ENCODE assay signal across 9 cellular contexts in the genomic region with DNA sequence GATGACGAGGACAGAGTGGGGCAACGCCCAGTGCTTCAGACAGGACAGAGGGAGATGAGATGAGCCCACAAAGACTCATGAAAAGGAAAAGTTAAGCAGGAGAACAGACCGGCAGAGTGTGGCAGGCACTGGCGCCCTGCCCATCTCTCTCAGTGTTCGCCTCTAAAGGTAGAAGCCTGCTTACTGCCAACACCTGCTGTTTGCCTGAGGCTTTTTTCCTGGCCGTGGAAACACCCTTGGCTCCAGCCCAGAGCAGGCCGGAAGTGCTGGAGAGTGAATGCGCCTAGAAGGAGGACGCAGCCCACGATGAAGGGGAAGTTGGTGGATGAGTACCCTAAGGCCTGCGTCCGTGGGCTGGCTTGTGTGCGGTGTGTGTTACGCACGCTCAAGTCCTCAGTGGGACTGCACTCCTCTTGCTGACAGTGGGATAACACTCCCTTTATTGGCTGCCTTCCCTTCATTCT. TPM values are rescaled to one million over a fixed set of nuclear protein-coding genes. Genes with fewer than 3 reads are reported as not detected.
DNase-seq lines count a peak whose midpoint lies in the region; ATAC-seq and TF ChIP-seq lines count a peak whose summit lies in the region.
"Had no signal": no experiment of that assay in that cellular context is flagged by ENCODE, and none has a peak within 500 bp of the region (broad histone marks: within the 10 kb centered on the region; RNA-seq: fewer than 3 reads in every experiment).

No MANE protein-coding gene starts in this region.

- H3K9me3 Mint-ChIP-seq in WTC11: no peaks in the 10 kb centered on the region

- no peak overlapping the region for H3K9ac ChIP-seq in mesenchymal stem cell (ENCODE audit: low read length)

- H3K27ac Mint-ChIP-seq in WTC11: no peak overlapping the region

- no peak overlapping the region for H3K23ac ChIP-seq in mesenchymal stem cell (ENCODE audit: low read length in 2 of 2)

- peaks cover 52 to 74% of the 10 kb centered on the region in 2 experiments for H3K27me3 ChIP-seq in mesenchymal stem cell (ENCODE audit: control insufficient read depth in 1 of 2, insufficient read depth in 1 of 2, low read length in 2 of 2)

- no peak overlapping the region for H2BK5ac ChIP-seq in mesenchymal stem cell (ENCODE audit: low read depth, low read length, poor library complexity, severe bottlenecking)

- 79% methylated on average over 15 of the region's 15 CpGs for WGBS in mesenchymal stem cell

- H3K4me2 ChIP-seq in mesenchymal stem cell (ENCODE audit: low read length, poor library complexity, severe bottlenecking): no peak overlapping the region

- H2BK120ac ChIP-seq in mesenchymal stem cell (ENCODE audit: low read depth, low read length): no peak overlapping the region

- H3K9me3 ChIP-seq in mesenchymal stem cell (ENCODE audit: control insufficient read depth, low read length): no peaks in the 10 kb centered on the region

- POLR2A ChIA-PET in WTC11 (lab: Charles Lee): no interaction called here

- TF ChIP-seq CTCF in WTC11 (IDR thresholded peaks at IDR 0.05): no peak

- no peak overlapping the region for H2BK15ac ChIP-seq in mesenchymal stem cell (ENCODE audit: low read depth, poor library complexity, severe bottlenecking)

- H3K18ac ChIP-seq in mesenchymal stem cell (ENCODE audit: low read depth in 1 of 2, low read length in 2 of 2): no peak overlapping the region

- H2AFZ ChIP-seq in mesenchymal stem cell (ENCODE audit: low read depth, low read length): no peak overlapping the region

- CTCF ChIA-PET in WTC11 (lab: Charles Lee): no interaction called here

- no peak overlapping the region for H3K4me3 Mint-ChIP-seq in WTC11

- H3K4me1 ChIP-seq in mesenchymal stem cell (ENCODE audit: control insufficient read depth, insufficient read depth, low read depth, low read length): peaks cover 7% of the 10 kb centered on the region

- H3K79me1 ChIP-seq in mesenchymal stem cell (replicated peaks; ENCODE audit: low read length, poor library complexity, severe bottlenecking): no peaks in the 10 kb centered on the region

- peak overlapping the region in 1 of 2 experiments; percentile 45 for H3K14ac ChIP-seq in mesenchymal stem cell (ENCODE audit: low read length in 2 of 2)

- no peaks in the 10 kb centered on the region for H3K36me3 Mint-ChIP-seq in WTC11

- DNase-seq in DMS53 (lab: John Stamatoyannopoulos, UW): peak; percentile 90
- peak; percentile 91 for DNase-seq in NCI-H2029 (lab: John Stamatoyannopoulos, UW)
- DNase-seq in WTC11 (ENCODE audit: low spot score): no peak
- no peak for DNase-seq in mesenchymal stem cell
- DNase-seq in GM19238 (ENCODE audit: insufficient read length, low spot score): no peak
- no peak for DNase-seq in NCI-H2227 (lab: John Stamatoyannopoulos, UW; ENCODE audit: unreplicated experiment)
- DNase-seq in middle frontal gyrus (ENCODE audit: extremely low spot score, low spot score): no peak

- peak overlapping the region in 1 of 2 experiments; percentile 45 for H2BK12ac ChIP-seq in mesenchymal stem cell (ENCODE audit: low read length in 2 of 2)

- H3K4ac ChIP-seq in mesenchymal stem cell (ENCODE audit: low read depth in 1 of 2, low read length in 2 of 2): no peak overlapping the region

- no peak overlapping the region for H3K27ac ChIP-seq in mesenchymal stem cell (ENCODE audit: low read length, poor library complexity, severe bottlenecking)
- H3K27ac ChIP-seq: dorsolateral prefrontal cortex had no signal

- H3K36me3 ChIP-seq in mesenchymal stem cell (ENCODE audit: control insufficient read depth in 1 of 2, insufficient read depth in 2 of 2, low read depth in 1 of 2, low read length in 2 of 2): no peaks in the 10 kb centered on the region

- peaks cover 18% of the 10 kb centered on the region for H3K4me1 Mint-ChIP-seq in WTC11

- peak overlapping the region; percentile 28 for H4K8ac ChIP-seq in mesenchymal stem cell (ENCODE audit: low read length)

- ATAC-seq in WTC11: peak; percentile 31; the same call in 1 of the 2 replicates
- no peak for ATAC-seq in HG02981 (IDR thresholded peaks at IDR 0.05; ENCODE audit: unreplicated experiment)

- no peak overlapping the region for H2AK5ac ChIP-seq in mesenchymal stem cell (ENCODE audit: low read length, severe bottlenecking)

- H3K27me3 Mint-ChIP-seq in WTC11 (ENCODE audit: low read depth): peaks cover 32% of the 10 kb centered on the region

- H4K91ac ChIP-seq in mesenchymal stem cell (ENCODE audit: low read length): no peak overlapping the region

- no peak overlapping the region for H3K4me3 ChIP-seq in mesenchymal stem cell (ENCODE audit: insufficient read depth in 1 of 2, low read depth in 1 of 2, low read length in 2 of 2)
- H3K4me3 ChIP-seq: dorsolateral prefrontal cortex had no signal

TF ChIP-seq in WTC11, 78 proteins besides CTCF, POLR2A, EP300 and RAD21:
- TF ChIP-seq ZNF263 (CRISPR knock-in tag; IDR thresholded peaks at IDR 0.05; ENCODE audit: low read depth) (no peak), TP53 (CRISPR knock-in tag; IDR thresholded peaks at IDR 0.05) (no peak)
- TF ChIP-seq, protein P1, sequence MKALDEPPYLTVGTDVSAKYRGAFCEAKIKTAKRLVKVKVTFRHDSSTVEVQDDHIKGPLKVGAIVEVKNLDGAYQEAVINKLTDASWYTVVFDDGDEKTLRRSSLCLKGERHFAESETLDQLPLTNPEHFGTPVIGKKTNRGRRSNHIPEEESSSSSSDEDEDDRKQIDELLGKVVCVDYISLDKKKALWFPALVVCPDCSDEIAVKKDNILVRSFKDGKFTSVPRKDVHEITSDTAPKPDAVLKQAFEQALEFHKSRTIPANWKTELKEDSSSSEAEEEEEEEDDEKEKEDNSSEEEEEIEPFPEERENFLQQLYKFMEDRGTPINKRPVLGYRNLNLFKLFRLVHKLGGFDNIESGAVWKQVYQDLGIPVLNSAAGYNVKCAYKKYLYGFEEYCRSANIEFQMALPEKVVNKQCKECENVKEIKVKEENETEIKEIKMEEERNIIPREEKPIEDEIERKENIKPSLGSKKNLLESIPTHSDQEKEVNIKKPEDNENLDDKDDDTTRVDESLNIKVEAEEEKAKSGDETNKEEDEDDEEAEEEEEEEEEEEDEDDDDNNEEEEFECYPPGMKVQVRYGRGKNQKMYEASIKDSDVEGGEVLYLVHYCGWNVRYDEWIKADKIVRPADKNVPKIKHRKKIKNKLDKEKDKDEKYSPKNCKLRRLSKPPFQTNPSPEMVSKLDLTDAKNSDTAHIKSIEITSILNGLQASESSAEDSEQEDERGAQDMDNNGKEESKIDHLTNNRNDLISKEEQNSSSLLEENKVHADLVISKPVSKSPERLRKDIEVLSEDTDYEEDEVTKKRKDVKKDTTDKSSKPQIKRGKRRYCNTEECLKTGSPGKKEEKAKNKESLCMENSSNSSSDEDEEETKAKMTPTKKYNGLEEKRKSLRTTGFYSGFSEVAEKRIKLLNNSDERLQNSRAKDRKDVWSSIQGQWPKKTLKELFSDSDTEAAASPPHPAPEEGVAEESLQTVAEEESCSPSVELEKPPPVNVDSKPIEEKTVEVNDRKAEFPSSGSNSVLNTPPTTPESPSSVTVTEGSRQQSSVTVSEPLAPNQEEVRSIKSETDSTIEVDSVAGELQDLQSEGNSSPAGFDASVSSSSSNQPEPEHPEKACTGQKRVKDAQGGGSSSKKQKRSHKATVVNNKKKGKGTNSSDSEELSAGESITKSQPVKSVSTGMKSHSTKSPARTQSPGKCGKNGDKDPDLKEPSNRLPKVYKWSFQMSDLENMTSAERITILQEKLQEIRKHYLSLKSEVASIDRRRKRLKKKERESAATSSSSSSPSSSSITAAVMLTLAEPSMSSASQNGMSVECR (CRISPR knock-in tag; IDR thresholded peaks at IDR 0.05; ENCODE audit: borderline replicate concordance): no peak
- TF ChIP-seq, protein P2, sequence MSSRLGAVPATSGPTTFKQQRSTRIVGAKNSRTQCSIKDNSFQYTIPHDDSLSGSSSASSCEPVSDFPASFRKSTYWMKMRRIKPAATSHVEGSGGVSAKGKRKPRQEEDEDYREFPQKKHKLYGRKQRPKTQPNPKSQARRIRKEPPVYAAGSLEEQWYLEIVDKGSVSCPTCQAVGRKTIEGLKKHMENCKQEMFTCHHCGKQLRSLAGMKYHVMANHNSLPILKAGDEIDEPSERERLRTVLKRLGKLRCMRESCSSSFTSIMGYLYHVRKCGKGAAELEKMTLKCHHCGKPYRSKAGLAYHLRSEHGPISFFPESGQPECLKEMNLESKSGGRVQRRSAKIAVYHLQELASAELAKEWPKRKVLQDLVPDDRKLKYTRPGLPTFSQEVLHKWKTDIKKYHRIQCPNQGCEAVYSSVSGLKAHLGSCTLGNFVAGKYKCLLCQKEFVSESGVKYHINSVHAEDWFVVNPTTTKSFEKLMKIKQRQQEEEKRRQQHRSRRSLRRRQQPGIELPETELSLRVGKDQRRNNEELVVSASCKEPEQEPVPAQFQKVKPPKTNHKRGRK (CRISPR knock-in tag; IDR thresholded peaks at IDR 0.05; ENCODE audit: borderline replicate concordance): no peak
- TF ChIP-seq, protein P3, sequence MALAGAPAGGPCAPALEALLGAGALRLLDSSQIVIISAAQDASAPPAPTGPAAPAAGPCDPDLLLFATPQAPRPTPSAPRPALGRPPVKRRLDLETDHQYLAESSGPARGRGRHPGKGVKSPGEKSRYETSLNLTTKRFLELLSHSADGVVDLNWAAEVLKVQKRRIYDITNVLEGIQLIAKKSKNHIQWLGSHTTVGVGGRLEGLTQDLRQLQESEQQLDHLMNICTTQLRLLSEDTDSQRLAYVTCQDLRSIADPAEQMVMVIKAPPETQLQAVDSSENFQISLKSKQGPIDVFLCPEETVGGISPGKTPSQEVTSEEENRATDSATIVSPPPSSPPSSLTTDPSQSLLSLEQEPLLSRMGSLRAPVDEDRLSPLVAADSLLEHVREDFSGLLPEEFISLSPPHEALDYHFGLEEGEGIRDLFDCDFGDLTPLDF (CRISPR knock-in tag; IDR thresholded peaks at IDR 0.05): no peak
- TF ChIP-seq, protein P4, sequence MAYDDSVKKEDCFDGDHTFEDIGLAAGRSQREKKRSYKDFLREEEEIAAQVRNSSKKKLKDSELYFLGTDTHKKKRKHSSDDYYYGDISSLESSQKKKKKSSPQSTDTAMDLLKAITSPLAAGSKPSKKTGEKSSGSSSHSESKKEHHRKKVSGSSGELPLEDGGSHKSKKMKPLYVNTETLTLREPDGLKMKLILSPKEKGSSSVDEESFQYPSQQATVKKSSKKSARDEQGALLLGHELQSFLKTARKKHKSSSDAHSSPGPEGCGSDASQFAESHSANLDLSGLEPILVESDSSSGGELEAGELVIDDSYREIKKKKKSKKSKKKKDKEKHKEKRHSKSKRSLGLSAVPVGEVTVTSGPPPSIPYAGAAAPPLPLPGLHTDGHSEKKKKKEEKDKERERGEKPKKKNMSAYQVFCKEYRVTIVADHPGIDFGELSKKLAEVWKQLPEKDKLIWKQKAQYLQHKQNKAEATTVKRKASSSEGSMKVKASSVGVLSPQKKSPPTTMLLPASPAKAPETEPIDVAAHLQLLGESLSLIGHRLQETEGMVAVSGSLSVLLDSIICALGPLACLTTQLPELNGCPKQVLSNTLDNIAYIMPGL (CRISPR knock-in tag; IDR thresholded peaks at IDR 0.05): no peak

RNA-seq across cellular contexts. Expression of a gene that starts 9.3 kb away (rescaled TPM):
- 19.5 to 36.6 TPM (median 19.8 TPM) in 3 replicates for total RNA-seq in WTC11 (2021)
- 23.4 TPM for polyA plus RNA-seq in mesenchymal stem cell (2013, experiment 1 of 2)
- polyA plus RNA-seq in mesenchymal stem cell (2013, experiment 2 of 2): 22.7 TPM

Comparison
In these comparisons a context has a peak if more than half of its experiments do, and no peak if none do; other contexts are left out.
1. DNase-seq: peak in DMS53 (single experiment) and NCI-H2029 (single experiment); none in WTC11 (single experiment), mesenchymal stem cell (single experiment), GM19238 (single experiment), NCI-H2227 (single experiment) and middle frontal gyrus (single experiment).